1 cellular context compared by ENCODE assay signal in genomic region chr19:1852729-1853128, GRCh38.
TF ChIP-seq lines count a peak whose summit lies in the region.

No MANE protein-coding gene starts in this region.

TF ChIP-seq in K562, 482 proteins besides CTCF, POLR2A, EP300 and RAD21:
- no peak for TF ChIP-seq GTF2E2 (tag; IDR thresholded peaks at IDR 0.05)
- TF ChIP-seq TSHZ1 (CRISPR knock-in tag; IDR thresholded peaks at IDR 0.05) = no peak
- TF ChIP-seq SRSF1 (IDR thresholded peaks at IDR 0.05; ENCODE audit: low read depth, low read length) = no peak
- TF ChIP-seq HOXB6 (CRISPR knock-in tag; IDR thresholded peaks at IDR 0.05; ENCODE audit: borderline replicate concordance) = no peak
- no peak for TF ChIP-seq NFIC (IDR thresholded peaks at IDR 0.05)
- no peak for TF ChIP-seq RBM17 (IDR thresholded peaks at IDR 0.05; ENCODE audit: borderline replicate concordance, low read depth, low read length)
- TF ChIP-seq FOXJ3 (CRISPR knock-in tag; IDR thresholded peaks at IDR 0.05) = no peak
- no peak for TF ChIP-seq AFF4 (CRISPR knock-in tag; IDR thresholded peaks at IDR 0.05)
- TF ChIP-seq THRA (IDR thresholded peaks at IDR 0.05) = no peak
- TF ChIP-seq ZNF445 (CRISPR knock-in tag; IDR thresholded peaks at IDR 0.05; ENCODE audit: low read depth) = no peak
- no peak for TF ChIP-seq RB1 (IDR thresholded peaks at IDR 0.05; ENCODE audit: low read depth)
- TF ChIP-seq SMC3 (conservative IDR thresholded peaks at IDR 0.05; ENCODE audit: insufficient read depth, low read depth, low read length) = no peak
- no peak for TF ChIP-seq KLF6 (CRISPR knock-in tag; IDR thresholded peaks at IDR 0.05; ENCODE audit: borderline replicate concordance)
- TF ChIP-seq TARDBP (IDR thresholded peaks at IDR 0.05) = no peak
- no peak for TF ChIP-seq ZC3H8 (IDR thresholded peaks at IDR 0.05)
- no peak for TF ChIP-seq BRF2 (IDR thresholded peaks at IDR 0.05; ENCODE audit: borderline replicate concordance, insufficient read depth, insufficient read length)
- TF ChIP-seq NFE2L1 (tag; IDR thresholded peaks at IDR 0.05; ENCODE audit: borderline replicate concordance, low read depth) = no peak
TF ChIP-seq in K562: peak in this region for 0.
